ENCODE assay signal across 10 cellular contexts in genomic region chr15:60720493-60721231, GRCh38.
DNase-seq lines count a peak whose midpoint lies in the region; ATAC-seq and TF ChIP-seq lines count a peak whose summit lies in the region.
"Had no signal": no experiment of that assay in that cellular context is flagged by ENCODE, and none has a peak within 500 bp of the region (broad histone marks: within the 10 kb centered on the region; RNA-seq: fewer than 3 reads in every experiment).

No MANE protein-coding gene starts in this region.

- no peak overlapping the region for H3K4me3 ChIP-seq in vagina
- H3K4me3 ChIP-seq: suprapubic skin had no signal

- no peak overlapping the region for H3K27ac ChIP-seq in vagina
- H3K27ac ChIP-seq: suprapubic skin had no signal

- intact Hi-C loops in activated T-helper 2 cell treated with anti-CD3 and anti-CD28 coated beads, Interferon-gamma antibody, Interleukin-2, Interleukin-4, amounts not matched to agents 10 μg/mL and 5 μg/mL and 100 μg/mL, durations not matched to agents 14 hours and 24 hours and 36 hours (cut with micrococcal nuclease) = loop anchor here (1.0 to 10.0 kb wide), 11 partner anchors 10 to 326 kb away; partner anchors contain the start of gene ANXA2
- intact Hi-C loops in vagina (cut with DNase I) = no loop called here

- H3K36me3 Mint-ChIP-seq in IgD-negative memory B cell = peaks cover 2% of the 10 kb centered on the region
- peaks cover 2% of the 10 kb centered on the region for H3K36me3 Mint-ChIP-seq in activated T-helper 2 cell treated with anti-CD3 and anti-CD28 coated beads, Interferon-gamma antibody, Interleukin-2, Interleukin-4, amounts not matched to agents 10 μg/mL and 5 μg/mL and 100 μg/mL, durations not matched to agents 14 hours and 24 hours and 36 hours (ENCODE audit: low read depth)

- peak overlapping the region; percentile 49 to 91 (median 85) for H3K4me3 Mint-ChIP-seq in IgD-negative memory B cell
- H3K4me3 Mint-ChIP-seq in activated T-helper 2 cell treated with anti-CD3 and anti-CD28 coated beads, Interferon-gamma antibody, Interleukin-2, Interleukin-4, amounts not matched to agents 10 μg/mL and 5 μg/mL and 100 μg/mL, durations not matched to agents 14 hours and 24 hours and 36 hours (ENCODE audit: low read depth) = peak overlapping the region; percentile 28

- TF ChIP-seq CTCF in vagina (IDR thresholded peaks at IDR 0.05) = no peak

- peaks cover 19% of the 10 kb centered on the region for H3K27me3 Mint-ChIP-seq in IgD-negative memory B cell
- H3K27me3 Mint-ChIP-seq in activated T-helper 2 cell treated with anti-CD3 and anti-CD28 coated beads, Interferon-gamma antibody, Interleukin-2, Interleukin-4, amounts not matched to agents 10 μg/mL and 5 μg/mL and 100 μg/mL, durations not matched to agents 14 hours and 24 hours and 36 hours (ENCODE audit: low read depth) = peaks cover 8% of the 10 kb centered on the region

- peaks cover 24 to 26% (median 24%) of the 10 kb centered on the region in 3 donors for H3K4me1 Mint-ChIP-seq in IgD-negative memory B cell
- peaks cover 53% of the 10 kb centered on the region for H3K4me1 Mint-ChIP-seq in activated T-helper 2 cell treated with anti-CD3 and anti-CD28 coated beads, Interferon-gamma antibody, Interleukin-2, Interleukin-4, amounts not matched to agents 10 μg/mL and 5 μg/mL and 100 μg/mL, durations not matched to agents 14 hours and 24 hours and 36 hours (ENCODE audit: low read depth)

- H3K9me3 ChIP-seq in vagina = no peaks in the 10 kb centered on the region
- H3K9me3 ChIP-seq: suprapubic skin had no signal

- H3K9me3 Mint-ChIP-seq in IgD-negative memory B cell = no peaks in the 10 kb centered on the region
- H3K9me3 Mint-ChIP-seq in activated T-helper 2 cell treated with anti-CD3 and anti-CD28 coated beads, Interferon-gamma antibody, Interleukin-2, Interleukin-4, amounts not matched to agents 10 μg/mL and 5 μg/mL and 100 μg/mL, durations not matched to agents 14 hours and 24 hours and 36 hours = no peaks in the 10 kb centered on the region

- H3K4me1 ChIP-seq in vagina = peaks cover 7% of the 10 kb centered on the region

- TF ChIP-seq POLR2A in vagina (IDR thresholded peaks at IDR 0.05) = no peak

- H3K27ac Mint-ChIP-seq in IgD-negative memory B cell = peak overlapping the region in 1 of 3 donors; percentile 7
- H3K27ac Mint-ChIP-seq in activated T-helper 2 cell treated with anti-CD3 and anti-CD28 coated beads, Interferon-gamma antibody, Interleukin-2, Interleukin-4, amounts not matched to agents 10 μg/mL and 5 μg/mL and 100 μg/mL, durations not matched to agents 14 hours and 24 hours and 36 hours = peak overlapping the region; percentile 90

- peak; percentile 39 for DNase-seq in activated T-helper 2 cell treated with anti-CD3 and anti-CD28 coated beads, Interferon-gamma antibody, Interleukin-2, Interleukin-4, amounts not matched to agents 10 μg/mL and 5 μg/mL and 100 μg/mL, durations not matched to agents 14 hours and 24 hours and 36 hours (ENCODE audit: low spot score)
- DNase-seq in stimulated activated CD4-positive, alpha-beta T cell treated with anti-CD3 and anti-CD28 coated beads, TNF-alpha, amount 100 ng/mL, for 1 hour (ENCODE audit: low read depth in 3 of 3, low spot score in 1 of 3) = peak in 2 of 3 donors; percentile 23 to 29
- no peak for DNase-seq in vagina (ENCODE audit: extremely low spot score in 2 of 2)
- DNase-seq in GM03348 (ENCODE audit: low spot score) = no peak
- DNase-seq in HuH-7 (ENCODE audit: low spot score) = no peak
- DNase-seq in NCI-H345 treated with DMSO at 0.1 percent for 48 hours (lab: John Stamatoyannopoulos, UW; ENCODE audit: unreplicated experiment) = no peak
- DNase-seq: amniotic stem cell had no signal

- ATAC-seq in GM18868 (IDR thresholded peaks at IDR 0.05; ENCODE audit: unreplicated experiment) = peak; percentile 72

- no peaks in the 10 kb centered on the region for H3K27me3 ChIP-seq in vagina
- H3K27me3 ChIP-seq: suprapubic skin had no signal

- H3K36me3 ChIP-seq in vagina = no peaks in the 10 kb centered on the region
- H3K36me3 ChIP-seq: suprapubic skin had no signal

Comparison
In these comparisons a context has a peak if more than half of its experiments do, and no peak if none do; other contexts are left out.
1. DNase-seq: peak in activated T-helper 2 cell treated with anti-CD3 and anti-CD28 coated beads, Interferon-gamma antibody, Interleukin-2, Interleukin-4, amounts not matched to agents 10 μg/mL and 5 μg/mL and 100 μg/mL, durations not matched to agents 14 hours and 24 hours and 36 hours (single experiment) and stimulated activated CD4-positive, alpha-beta T cell treated with anti-CD3 and anti-CD28 coated beads, TNF-alpha, amount 100 ng/mL, for 1 hour (2 of 3); none in vagina (0 of 2), GM03348 (single experiment), HuH-7 (single experiment) and NCI-H345 treated with DMSO at 0.1 percent for 48 hours (single experiment).